17 cellular contexts compared by ENCODE assay signal in genomic region chr22:25059438-25059837, GRCh38.
DNase-seq lines count a peak whose midpoint lies in the region; ATAC-seq, FAIRE-seq and TF ChIP-seq lines count a peak whose summit lies in the region.
"Had no signal": no experiment of that assay in that cellular context is flagged by ENCODE, and none has a peak within 500 bp of the region (broad histone marks: within the 10 kb centered on the region; RNA-seq: fewer than 3 reads in every experiment).

No MANE protein-coding gene starts in this region.

- H3K4me1 ChIP-seq in endodermal cell (ENCODE audit: control insufficient read depth, insufficient read depth, low read length) (no peaks in the 10 kb centered on the region), small intestine (ENCODE audit: control insufficient read depth in 2 of 2, insufficient read depth in 1 of 2, low read depth in 1 of 2, low read length in 1 of 2) (no peaks in the 10 kb centered on the region)

- H3K4me1 Mint-ChIP-seq in T-helper 2 cell treated with Interferon-gamma antibody and Interleukin-4, amounts not matched to agents 5 μg/mL and 100 μg/mL, for 36 hours (ENCODE audit: low read depth): peaks cover 45% of the 10 kb centered on the region
- peaks cover 52% of the 10 kb centered on the region for H3K4me1 Mint-ChIP-seq in CD4-positive, alpha-beta T cell (ENCODE audit: low read depth)
- peaks cover 73% of the 10 kb centered on the region for H3K4me1 Mint-ChIP-seq in activated T-helper 1 cell treated with anti-CD3 and anti-CD28 coated beads, Interleukin-12 subunit alpha, Interleukin-12 subunit beta, Interleukin-2, Interleukin-4 antibody, amounts not matched to agents 30 ng/mL and 10 ng/mL and 1 ng/mL, durations not matched to agents 14 hours and 24 hours and 36 hours (ENCODE audit: low read depth)
- H3K4me1 Mint-ChIP-seq in endodermal cell: no peaks in the 10 kb centered on the region

- no peaks in the 10 kb centered on the region for H3K27me3 Mint-ChIP-seq in T-helper 2 cell treated with Interferon-gamma antibody and Interleukin-4, amounts not matched to agents 5 μg/mL and 100 μg/mL, for 36 hours (ENCODE audit: low read depth)
- H3K27me3 Mint-ChIP-seq in CD4-positive, alpha-beta T cell: no peaks in the 10 kb centered on the region
- no peaks in the 10 kb centered on the region for H3K27me3 Mint-ChIP-seq in activated T-helper 1 cell treated with anti-CD3 and anti-CD28 coated beads, Interleukin-12 subunit alpha, Interleukin-12 subunit beta, Interleukin-2, Interleukin-4 antibody, amounts not matched to agents 30 ng/mL and 10 ng/mL and 1 ng/mL, durations not matched to agents 14 hours and 24 hours and 36 hours (ENCODE audit: insufficient read depth)
- no peaks in the 10 kb centered on the region for H3K27me3 Mint-ChIP-seq in endodermal cell (ENCODE audit: insufficient read depth)

- H3K9ac ChIP-seq in endodermal cell (ENCODE audit: extremely low read depth, low read length, poor library complexity, severe bottlenecking): no peak overlapping the region

- FAIRE-seq in small intestine (lab: Jason Lieb, UNC): no peak
- FAIRE-seq: GM19239, HTR-8/SVneo had no signal

- POLR2A ChIA-PET in CD4-positive, alpha-beta T cell (lab: Charles Lee): interaction anchor here (0.9 to 6.3 kb wide), 3 partner anchors 10 to 18 kb away, joined by 3 to 43 read pairs (median 27); no protein-coding TSS in a partner anchor

- H3K36me3 ChIP-seq in endodermal cell (ENCODE audit: control insufficient read depth, insufficient read depth, low read length) (peaks cover 8% of the 10 kb centered on the region), small intestine (ENCODE audit: control insufficient read depth in 2 of 2, insufficient read depth in 2 of 2, low read length in 2 of 2) (peaks cover 0 to 3% of the 10 kb centered on the region in 2 donors)

- no peaks in the 10 kb centered on the region for H3K9me3 ChIP-seq in CD4-positive, alpha-beta T cell (ENCODE audit: control insufficient read depth, low read length)
- H3K9me3 ChIP-seq in endodermal cell (ENCODE audit: control insufficient read depth, low read length) (no peaks in the 10 kb centered on the region), small intestine (ENCODE audit: control insufficient read depth, low read depth) (no peaks in the 10 kb centered on the region)

- intact Hi-C loops in CD4-positive, alpha-beta T cell (cut with DNase I, micrococcal nuclease): no loop called here
- intact Hi-C loops in activated T-helper 1 cell treated with anti-CD3 and anti-CD28 coated beads, Interleukin-12 subunit alpha, Interleukin-12 subunit beta, Interleukin-2, Interleukin-4 antibody, amounts not matched to agents 30 ng/mL and 10 ng/mL and 1 ng/mL, durations not matched to agents 14 hours and 24 hours and 36 hours (cut with micrococcal nuclease): no loop called here

- no peak for ATAC-seq in CD4-positive, alpha-beta T cell (ENCODE audit: poor library complexity)
- ATAC-seq: CD8-positive, alpha-beta T cell had no signal

- peak overlapping the region; percentile 45 for H3K27ac Mint-ChIP-seq in T-helper 2 cell treated with Interferon-gamma antibody and Interleukin-4, amounts not matched to agents 5 μg/mL and 100 μg/mL, for 36 hours
- H3K27ac Mint-ChIP-seq in CD4-positive, alpha-beta T cell: peak overlapping the region; percentile 50
- H3K27ac Mint-ChIP-seq in activated T-helper 1 cell treated with anti-CD3 and anti-CD28 coated beads, Interleukin-12 subunit alpha, Interleukin-12 subunit beta, Interleukin-2, Interleukin-4 antibody, amounts not matched to agents 30 ng/mL and 10 ng/mL and 1 ng/mL, durations not matched to agents 14 hours and 24 hours and 36 hours: peak overlapping the region; percentile 40
- H3K27ac Mint-ChIP-seq in endodermal cell: peak overlapping the region; percentile 70
- H3K27ac Mint-ChIP-seq: CD8-positive, alpha-beta T cell had no signal

- H3K9me3 Mint-ChIP-seq in T-helper 2 cell treated with Interferon-gamma antibody and Interleukin-4, amounts not matched to agents 5 μg/mL and 100 μg/mL, for 36 hours: no peaks in the 10 kb centered on the region
- no peaks in the 10 kb centered on the region for H3K9me3 Mint-ChIP-seq in CD4-positive, alpha-beta T cell
- no peaks in the 10 kb centered on the region for H3K9me3 Mint-ChIP-seq in activated T-helper 1 cell treated with anti-CD3 and anti-CD28 coated beads, Interleukin-12 subunit alpha, Interleukin-12 subunit beta, Interleukin-2, Interleukin-4 antibody, amounts not matched to agents 30 ng/mL and 10 ng/mL and 1 ng/mL, durations not matched to agents 14 hours and 24 hours and 36 hours
- no peaks in the 10 kb centered on the region for H3K9me3 Mint-ChIP-seq in endodermal cell
- H3K9me3 Mint-ChIP-seq: CD8-positive, alpha-beta T cell had no signal

- no peak for TF ChIP-seq CTCF in CD4-positive, alpha-beta T cell (IDR thresholded peaks at IDR 0.05)
- no peak for TF ChIP-seq CTCF in endodermal cell (conservative IDR thresholded peaks at IDR 0.05)

- no peak for DNase-seq in T-helper 2 cell treated with Interferon-gamma antibody and Interleukin-4, amounts not matched to agents 5 μg/mL and 100 μg/mL, for 36 hours (ENCODE audit: low spot score)
- no peak for DNase-seq in T-helper 2 cell
- DNase-seq in CD4-positive, alpha-beta T cell: no peak
- no peak for DNase-seq in activated T-helper 1 cell treated with anti-CD3 and anti-CD28 coated beads, Interleukin-12 subunit alpha, Interleukin-12 subunit beta, Interleukin-2, Interleukin-4 antibody, amounts not matched to agents 30 ng/mL and 10 ng/mL and 1 ng/mL, durations not matched to agents 14 hours and 24 hours and 36 hours (ENCODE audit: low spot score)
- no peak for DNase-seq in endodermal cell
- no peak for DNase-seq in NCI-H524 (lab: John Stamatoyannopoulos, UW)
- DNase-seq in small intestine: no peak
- DNase-seq in inferior parietal cortex (ENCODE audit: extremely low spot score): no peak
- DNase-seq: 8988T; CD8-positive, alpha-beta T cell; H7; NCI-H1436 treated with DMSO at 0.1 percent for 48 hours; NCI-H2081 treated with DMSO at 0.1 percent for 48 hours; NCI-H510A; PC-9 had no signal

- H3K36me3 Mint-ChIP-seq in T-helper 2 cell treated with Interferon-gamma antibody and Interleukin-4, amounts not matched to agents 5 μg/mL and 100 μg/mL, for 36 hours (ENCODE audit: low read depth): no peaks in the 10 kb centered on the region
- H3K36me3 Mint-ChIP-seq in CD4-positive, alpha-beta T cell (ENCODE audit: low read depth): no peaks in the 10 kb centered on the region
- no peaks in the 10 kb centered on the region for H3K36me3 Mint-ChIP-seq in activated T-helper 1 cell treated with anti-CD3 and anti-CD28 coated beads, Interleukin-12 subunit alpha, Interleukin-12 subunit beta, Interleukin-2, Interleukin-4 antibody, amounts not matched to agents 30 ng/mL and 10 ng/mL and 1 ng/mL, durations not matched to agents 14 hours and 24 hours and 36 hours (ENCODE audit: low read depth)
- peaks cover 12% of the 10 kb centered on the region for H3K36me3 Mint-ChIP-seq in endodermal cell (ENCODE audit: low read depth)
- H3K36me3 Mint-ChIP-seq: CD8-positive, alpha-beta T cell had no signal

- no peak overlapping the region for H3K27ac ChIP-seq in CD4-positive, alpha-beta T cell (ENCODE audit: low read depth, low read length)
- no peak overlapping the region for H3K27ac ChIP-seq in endodermal cell (ENCODE audit: low read depth, low read length)
- no peak overlapping the region for H3K27ac ChIP-seq in small intestine (ENCODE audit: low read depth in 1 of 2, low read length in 1 of 2)
- H3K27ac ChIP-seq: PC-9 had no signal

- H3K4me3 Mint-ChIP-seq in T-helper 2 cell treated with Interferon-gamma antibody and Interleukin-4, amounts not matched to agents 5 μg/mL and 100 μg/mL, for 36 hours: no peak overlapping the region
- H3K4me3 Mint-ChIP-seq in CD4-positive, alpha-beta T cell: no peak overlapping the region
- H3K4me3 Mint-ChIP-seq in activated T-helper 1 cell treated with anti-CD3 and anti-CD28 coated beads, Interleukin-12 subunit alpha, Interleukin-12 subunit beta, Interleukin-2, Interleukin-4 antibody, amounts not matched to agents 30 ng/mL and 10 ng/mL and 1 ng/mL, durations not matched to agents 14 hours and 24 hours and 36 hours: no peak overlapping the region
- no peak overlapping the region for H3K4me3 Mint-ChIP-seq in endodermal cell
- H3K4me3 Mint-ChIP-seq: CD8-positive, alpha-beta T cell had no signal

- no peak overlapping the region for H3K4me3 ChIP-seq in endodermal cell (ENCODE audit: low read length)
- no peak overlapping the region for H3K4me3 ChIP-seq in small intestine (ENCODE audit: low read depth in 1 of 2, low read length in 2 of 2)
- H3K4me3 ChIP-seq: PC-9 had no signal

- H3K27me3 ChIP-seq in CD4-positive, alpha-beta T cell (ENCODE audit: control insufficient read depth, insufficient read depth, low read length): no peaks in the 10 kb centered on the region
- H3K27me3 ChIP-seq in endodermal cell (ENCODE audit: control insufficient read depth, insufficient read depth, low read length, poor library complexity, severe bottlenecking) (no peaks in the 10 kb centered on the region), small intestine (ENCODE audit: control insufficient read depth in 2 of 2, insufficient read depth in 2 of 2, low read length in 2 of 2) (no peaks in the 10 kb centered on the region)

- CTCF ChIA-PET in CD4-positive, alpha-beta T cell (lab: Charles Lee): interaction anchor here (1.1 to 3.5 kb wide), 5 partner anchors 9 to 388 kb away, joined by 3 to 14 read pairs (median 3); no protein-coding TSS in a partner anchor

- WGBS in endodermal cell (ENCODE audit: insufficient coverage in 1 of 2, insufficient read length in 1 of 2), 2 experiments: 90 to 100% methylated on average over 1 to 5 of the region's 5 CpGs
- WGBS in small intestine, 3 donors: 82 to 96% (median 87%) methylated on average over 5 of the region's 5 CpGs
